ENCODE assay signal across 8 cellular contexts in the genomic region with DNA sequence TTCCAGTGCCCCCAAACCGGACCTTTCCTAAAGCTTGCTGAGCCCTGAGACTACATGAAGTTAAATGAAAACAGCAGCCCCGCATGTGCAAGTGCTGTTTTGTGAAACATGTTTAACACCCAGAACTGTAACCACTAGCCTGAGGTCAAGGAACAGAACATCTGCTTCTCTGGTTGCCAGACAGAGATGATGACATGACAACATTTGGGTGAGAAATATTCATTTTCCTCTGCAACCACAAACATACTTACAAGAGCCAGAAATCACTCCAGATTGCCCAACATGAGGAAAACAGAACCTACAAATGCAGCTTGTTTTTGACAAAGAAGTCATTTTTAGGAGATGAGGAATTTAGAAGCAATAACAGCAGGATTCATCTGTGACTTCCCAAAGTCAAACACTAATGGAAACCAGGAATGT.
DNase-seq lines count a peak whose midpoint lies in the region; ATAC-seq and TF ChIP-seq lines count a peak whose summit lies in the region.

No MANE protein-coding gene starts in this region.

- peaks cover 5% of the 10 kb centered on the region for H3K36me3 ChIP-seq in fibroblast of lung (ENCODE audit: control insufficient read depth, insufficient read depth, low read length)

- ATAC-seq in GM18858 (IDR thresholded peaks at IDR 0.05; ENCODE audit: unreplicated experiment) (peak; percentile 39), HG02571 (IDR thresholded peaks at IDR 0.05; ENCODE audit: unreplicated experiment) (peak; percentile 56)
- peak; percentile 11 for ATAC-seq in stimulated activated naive CD8-positive, alpha-beta T cell treated with anti-CD3 and anti-CD28 coated beads, Interleukin-15, Interleukin-2, amounts not matched to agents 100 U/mL and 50 U/mL, for 24 hours

- no peak overlapping the region for H2AFZ ChIP-seq in fibroblast of lung (ENCODE audit: low read length)

- no peak overlapping the region for H3K9ac ChIP-seq in fibroblast of lung (ENCODE audit: insufficient read depth, low read length)

- no peaks in the 10 kb centered on the region for H3K27me3 ChIP-seq in fibroblast of lung (ENCODE audit: control insufficient read depth, insufficient read depth, low read length)

- H3K27ac ChIP-seq in fibroblast of lung (ENCODE audit: insufficient read depth, low read length): no peak overlapping the region

- no peak for TF ChIP-seq CTCF in fibroblast of lung (conservative IDR thresholded peaks at IDR 0.05 in 1 of 2, IDR thresholded peaks at IDR 0.05 in 1 of 2; ENCODE audit: low read depth in 1 of 2, low read length in 2 of 2)

- no peak overlapping the region for H3K4me3 ChIP-seq in fibroblast of lung (replicated peaks in 1 of 4; ENCODE audit: control extremely low read depth in 1 of 4, insufficient read depth in 1 of 4, low read depth in 3 of 4, low read length in 4 of 4)

- H4K20me1 ChIP-seq in fibroblast of lung (ENCODE audit: control insufficient read depth, extremely low read depth, insufficient read depth, low read length): no peaks in the 10 kb centered on the region

- DNase-seq in NOMO-1 treated with DMSO at 0.1 percent for 48 hours (lab: John Stamatoyannopoulos, UW; ENCODE audit: unreplicated experiment) (peak; percentile 87), fibroblast of lung (ENCODE audit: low read depth in 2 of 2) (peak; percentile 84 to 98), nucleus accumbens (lab: John Stamatoyannopoulos, UW) (no peak), NCI-H2227 (lab: John Stamatoyannopoulos, UW; ENCODE audit: unreplicated experiment) (no peak), NCI-H2171 treated with DMSO at 0.1 percent for 48 hours (lab: John Stamatoyannopoulos, UW) (no peak)
- peak; percentile 25 for DNase-seq in stimulated activated naive CD8-positive, alpha-beta T cell treated with anti-CD3 and anti-CD28 coated beads, Interleukin-15, Interleukin-2, amounts not matched to agents 100 U/mL and 50 U/mL, for 24 hours

- no peaks in the 10 kb centered on the region for H3K9me3 ChIP-seq in fibroblast of lung (ENCODE audit: control insufficient read depth, insufficient read depth, low read depth, low read length)

- no peaks in the 10 kb centered on the region for H3K79me2 ChIP-seq in fibroblast of lung (ENCODE audit: control insufficient read depth, insufficient read depth, low read length)

- H3K4me1 ChIP-seq in fibroblast of lung (ENCODE audit: control insufficient read depth, extremely low read depth, insufficient read depth, low read length): peaks cover 12% of the 10 kb centered on the region

- H3K4me2 ChIP-seq in fibroblast of lung (ENCODE audit: extremely low read depth, insufficient read depth, low read length): no peak overlapping the region

Comparison
In these comparisons a context has a peak if more than half of its experiments do, and no peak if none do; other contexts are left out.
1. DNase-seq: peak in NOMO-1 treated with DMSO at 0.1 percent for 48 hours (single experiment), fibroblast of lung (2 of 2) and stimulated activated naive CD8-positive, alpha-beta T cell treated with anti-CD3 and anti-CD28 coated beads, Interleukin-15, Interleukin-2, amounts not matched to agents 100 U/mL and 50 U/mL, for 24 hours (single experiment); none in nucleus accumbens (0 of 56), NCI-H2227 (single experiment) and NCI-H2171 treated with DMSO at 0.1 percent for 48 hours (single experiment).
2. Peak in every context shown above with its lines, with median percentiles within 50 percentile points of each other: ATAC-seq.